In genomic region chr18:47815486-47816270, GRCh38 we compare ENCODE assay signal across 23 cellular contexts.
DNase-seq lines count a peak whose midpoint lies in the region; ATAC-seq, FAIRE-seq and TF ChIP-seq lines count a peak whose summit lies in the region.
"Had no signal": no experiment of that assay in that cellular context is flagged by ENCODE, and none has a peak within 500 bp of the region (broad histone marks: within the 10 kb centered on the region; RNA-seq: fewer than 3 reads in every experiment).

No MANE protein-coding gene starts in this region.

- H3K27me3 Mint-ChIP-seq in endothelial cell (ENCODE audit: unreplicated experiment) = no peaks in the 10 kb centered on the region
- H3K27me3 Mint-ChIP-seq: CD4-positive, alpha-beta T cell had no signal

- H3K36me3 Mint-ChIP-seq in endothelial cell (ENCODE audit: low read depth, unreplicated experiment) = peaks cover 3% of the 10 kb centered on the region

- no peaks in the 10 kb centered on the region for H3K9me3 ChIP-seq in NT2/D1 (ENCODE audit: insufficient read depth, low read length)
- H3K9me3 ChIP-seq in pancreas = no peaks in the 10 kb centered on the region
- H3K9me3 ChIP-seq: ascending aorta, esophagus squamous epithelium, suprapubic skin, vagina had no signal

- no peak for FAIRE-seq in pancreas (lab: Jason Lieb, UNC)

- peaks cover 11% of the 10 kb centered on the region for H3K4me1 Mint-ChIP-seq in endothelial cell (ENCODE audit: unreplicated experiment)
- H3K4me1 Mint-ChIP-seq: neural crest cell had no signal

- no peaks in the 10 kb centered on the region for H3K9me3 Mint-ChIP-seq in endothelial cell (ENCODE audit: unreplicated experiment)
- H3K9me3 Mint-ChIP-seq: activated T-helper 1 cell treated with anti-CD3 and anti-CD28 coated beads, Interleukin-12 subunit alpha, Interleukin-12 subunit beta, Interleukin-2, Interleukin-4 antibody, amounts not matched to agents 30 ng/mL and 10 ng/mL and 1 ng/mL, durations not matched to agents 14 hours and 24 hours and 36 hours; CD4-positive, alpha-beta T cell; neural crest cell; T-helper 1 cell treated with Interleukin-12 subunit alpha and Interleukin-12 subunit beta and Interleukin-4 antibody, amounts not matched to agents 30 μg/mL and 1 μg/mL, for 36 hours had no signal

- H3K27me3 ChIP-seq in NT2/D1 (ENCODE audit: insufficient read depth, insufficient read length) (no peaks in the 10 kb centered on the region), pancreas (no peaks in the 10 kb centered on the region)
- H3K27me3 ChIP-seq: ascending aorta, esophagus squamous epithelium, suprapubic skin, vagina had no signal

- intact Hi-C loops in pancreas (cut with DNase I) = no loop called here
- intact Hi-C loops in posterior cingulate gyrus (cut with DNase I) = no loop called here

- H3K36me3 ChIP-seq in NT2/D1 (ENCODE audit: insufficient read depth, insufficient read length, low read length) (no peaks in the 10 kb centered on the region), pancreas (no peaks in the 10 kb centered on the region)
- H3K36me3 ChIP-seq: ascending aorta, esophagus squamous epithelium, suprapubic skin, vagina had no signal

- H3K27ac ChIP-seq in pancreas = no peak overlapping the region
- H3K27ac ChIP-seq: ascending aorta, esophagus squamous epithelium, suprapubic skin, vagina had no signal

- H3K4me3 ChIP-seq in NT2/D1 (ENCODE audit: insufficient read length, low read depth) (no peak overlapping the region), pancreas (no peak overlapping the region)
- H3K4me3 ChIP-seq: ascending aorta, esophagus squamous epithelium, suprapubic skin, vagina had no signal

- no peak overlapping the region for H3K9ac ChIP-seq in NT2/D1 (ENCODE audit: insufficient read length, low read depth)

- ATAC-seq in pancreas = peak; percentile 55 to 85 (median 66)
- ATAC-seq: activated naive CD4-positive, alpha-beta T cell treated with anti-CD3 and anti-CD28 coated beads, Interleukin-2, amount 50 U/mL, for 72 hours; PC-3 had no signal

- peak overlapping the region; percentile 86 for H3K27ac Mint-ChIP-seq in endothelial cell (ENCODE audit: unreplicated experiment)
- H3K27ac Mint-ChIP-seq: activated naive CD4-positive, alpha-beta T cell treated with anti-CD3 and anti-CD28 coated beads, Interleukin-2, amount 50 U/mL, for 72 hours; activated T-helper 1 cell treated with anti-CD3 and anti-CD28 coated beads, Interleukin-12 subunit alpha, Interleukin-12 subunit beta, Interleukin-2, Interleukin-4 antibody, amounts not matched to agents 30 ng/mL and 10 ng/mL and 1 ng/mL, durations not matched to agents 14 hours and 24 hours and 36 hours; CD4-positive, alpha-beta T cell; T-helper 1 cell treated with Interleukin-12 subunit alpha and Interleukin-12 subunit beta and Interleukin-4 antibody, amounts not matched to agents 30 μg/mL and 1 μg/mL, for 36 hours had no signal

- DNase-seq in GM20000 (ENCODE audit: low spot score) = peak; percentile 10
- peak; percentile 6 for DNase-seq in NT2/D1 (ENCODE audit: low read depth, low spot score)
- no peak for DNase-seq in endothelial cell (ENCODE audit: low spot score)
- no peak for DNase-seq in pancreas
- DNase-seq in stimulated activated naive CD4-positive, alpha-beta T cell treated with Interleukin-2 at 50 U/mL for 16 hours (lab: John Stamatoyannopoulos, UW) = no peak
- no peak for DNase-seq in hepatic stellate cell (ENCODE audit: low spot score)
- DNase-seq in posterior cingulate gyrus = no peak
- DNase-seq: activated CD4-positive, alpha-beta T cell treated with anti-CD3 and anti-CD28 coated beads for 4 hours; CD4-positive, alpha-beta T cell; effector memory CD4-positive, alpha-beta T cell; esophagus squamous epithelium; HCEC 1CT; NCI-H1694; PC-3; SHP77 treated with DMSO at 0.1 percent for 48 hours; stimulated activated CD4-positive, alpha-beta T cell treated with anti-CD3 and anti-CD28 coated beads, Interleukin-1b, Interleukin-23, amount 100 ng/mL, for 48 hours had no signal

- H3K4me3 Mint-ChIP-seq in endothelial cell (ENCODE audit: unreplicated experiment) = no peak overlapping the region
- H3K4me3 Mint-ChIP-seq: activated T-helper 1 cell treated with anti-CD3 and anti-CD28 coated beads, Interleukin-12 subunit alpha, Interleukin-12 subunit beta, Interleukin-2, Interleukin-4 antibody, amounts not matched to agents 30 ng/mL and 10 ng/mL and 1 ng/mL, durations not matched to agents 14 hours and 24 hours and 36 hours; CD4-positive, alpha-beta T cell; neural crest cell; T-helper 1 cell treated with Interleukin-12 subunit alpha and Interleukin-12 subunit beta and Interleukin-4 antibody, amounts not matched to agents 30 μg/mL and 1 μg/mL, for 36 hours had no signal

- 72% methylated on average over 5 of the region's 5 CpGs for WGBS in pancreas, 2 donors

- TF ChIP-seq CTCF in GM20000 (IDR thresholded peaks at IDR 0.05; ENCODE audit: extremely low read depth, missing control alignments) (no peak), endothelial cell (IDR thresholded peaks at IDR 0.05; ENCODE audit: unreplicated experiment) (no peak), pancreas (IDR thresholded peaks at IDR 0.05) (no peak)

- H3K4me1 ChIP-seq in NT2/D1 (ENCODE audit: insufficient read depth, insufficient read length) (no peaks in the 10 kb centered on the region), pancreas (peaks cover 0 to 8% (median 0%) of the 10 kb centered on the region in 3 donors)
- H3K4me1 ChIP-seq: vagina had no signal

Comparison
In these comparisons a context has a peak if more than half of its experiments do, and no peak if none do; other contexts are left out.
1. DNase-seq: peak in GM20000 (single experiment) and NT2/D1 (single experiment); none in endothelial cell (single experiment), pancreas (0 of 6), stimulated activated naive CD4-positive, alpha-beta T cell treated with Interleukin-2 at 50 U/mL for 16 hours (single experiment), hepatic stellate cell (single experiment) and posterior cingulate gyrus (0 of 10).